In the genomic region with DNA sequence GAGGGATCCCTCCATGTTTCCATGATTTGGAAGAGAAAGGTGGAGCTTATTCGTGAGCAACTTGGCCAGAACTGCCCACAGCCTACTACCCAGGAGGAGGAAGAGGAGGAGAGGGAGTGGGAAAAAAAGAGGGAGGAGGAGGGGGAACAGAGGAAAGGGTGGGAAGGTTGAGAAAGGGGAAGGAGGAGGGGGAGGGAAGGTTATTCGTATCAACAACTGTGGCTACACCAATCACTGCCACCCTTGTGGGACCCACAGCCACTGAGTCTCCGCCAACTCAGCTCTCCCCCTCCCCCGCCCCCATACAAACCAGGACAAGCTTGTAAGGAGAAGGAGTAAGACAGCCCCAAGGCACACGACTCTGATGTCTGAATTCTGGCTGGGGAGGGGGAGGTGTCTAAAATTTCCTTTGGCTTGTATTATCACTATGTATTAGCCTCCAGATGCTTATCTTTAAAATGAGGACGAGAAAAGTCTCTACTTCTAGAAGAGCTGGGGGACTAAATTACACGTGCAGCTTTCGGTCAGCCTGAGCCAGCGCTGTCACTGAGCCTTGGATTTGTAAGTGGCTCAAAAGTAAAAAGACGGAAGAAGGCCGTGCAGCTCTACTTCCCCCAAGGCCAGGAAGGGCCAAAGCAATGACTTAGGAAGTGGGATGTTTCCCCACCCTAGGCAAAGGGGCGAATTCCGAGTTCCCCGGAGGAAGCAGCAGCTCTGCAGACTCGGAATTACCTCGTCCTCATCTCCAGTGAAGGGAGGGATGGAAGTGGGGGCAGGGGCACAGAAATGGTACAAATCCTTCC, we compare ENCODE assay signal across 8 cellular contexts.
DNase-seq lines count a peak whose midpoint lies in the region; ATAC-seq and TF ChIP-seq lines count a peak whose summit lies in the region.

No MANE protein-coding gene starts in this region.

- no peak for TF ChIP-seq CTCF in astrocyte of the spinal cord (IDR thresholded peaks at IDR 0.05; ENCODE audit: low read depth, low read length)

- H3K4me3 Mint-ChIP-seq in stimulated activated memory B cell treated with anti-CD40 and anti-IgM and Interleukin-4, amounts not matched to agents 10 μg/mL and 1 μg/mL and 100 μg/mL, for 72 hours: peak overlapping the region; percentile 95

- peaks cover 77% of the 10 kb centered on the region for H3K4me1 Mint-ChIP-seq in stimulated activated memory B cell treated with anti-CD40 and anti-IgM and Interleukin-4, amounts not matched to agents 10 μg/mL and 1 μg/mL and 100 μg/mL, for 72 hours

- peak overlapping the region; percentile 88 for H3K4me3 ChIP-seq in astrocyte of the spinal cord (ENCODE audit: low read depth, low read length)

- H3K27ac Mint-ChIP-seq in stimulated activated memory B cell treated with anti-CD40 and anti-IgM and Interleukin-4, amounts not matched to agents 10 μg/mL and 1 μg/mL and 100 μg/mL, for 72 hours: peak overlapping the region; percentile 46

- H3K27me3 Mint-ChIP-seq in stimulated activated memory B cell treated with anti-CD40 and anti-IgM and Interleukin-4, amounts not matched to agents 10 μg/mL and 1 μg/mL and 100 μg/mL, for 72 hours: no peaks in the 10 kb centered on the region

- in situ Hi-C loops in astrocyte of the spinal cord (cut with HindIII; ENCODE audit: low sequenced_read_pairs): no loop called here

- ATAC-seq in stimulated activated memory B cell treated with anti-CD40 and anti-IgM and Interleukin-4, amounts not matched to agents 10 μg/mL and 1 μg/mL and 100 μg/mL, for 72 hours: no peak
- ATAC-seq in GM18505 (IDR thresholded peaks at IDR 0.05; ENCODE audit: unreplicated experiment) (no peak), HG02852 (IDR thresholded peaks at IDR 0.05; ENCODE audit: unreplicated experiment) (no peak)

- no peaks in the 10 kb centered on the region for H3K9me3 Mint-ChIP-seq in stimulated activated memory B cell treated with anti-CD40 and anti-IgM and Interleukin-4, amounts not matched to agents 10 μg/mL and 1 μg/mL and 100 μg/mL, for 72 hours

- TF ChIP-seq POLR2A in GM18505 (IDR thresholded peaks at IDR 0.05; ENCODE audit: borderline replicate concordance, extremely low read depth, insufficient read depth, insufficient read length): no peak

- DNase-seq in EH (ENCODE audit: low read depth): peak; percentile 68
- DNase-seq in NOMO-1 (lab: John Stamatoyannopoulos, UW; ENCODE audit: unreplicated experiment in 2 of 2): peak; percentile 54 to 61
- peak; percentile 39 for DNase-seq in astrocyte of the spinal cord (ENCODE audit: low read depth, low spot score)
- peak; percentile 91 for DNase-seq in islet precursor cell
- no peak for DNase-seq in cerebellar cortex (ENCODE audit: low spot score)

- peaks cover 6% of the 10 kb centered on the region for H3K36me3 Mint-ChIP-seq in stimulated activated memory B cell treated with anti-CD40 and anti-IgM and Interleukin-4, amounts not matched to agents 10 μg/mL and 1 μg/mL and 100 μg/mL, for 72 hours
